ENCODE assay signal across 1 cellular context in genomic region chr3:149378420-149379388, GRCh38.
TF ChIP-seq lines count a peak whose summit lies in the region.

No MANE protein-coding gene starts in this region.

TF ChIP-seq in HepG2, 621 proteins besides CTCF, POLR2A, EP300 and RAD21 (continued from another document and continues in another):
- TF ChIP-seq CEBPZ (IDR thresholded peaks at IDR 0.05; ENCODE audit: low read length): no peak
- TF ChIP-seq ZKSCAN5 (CRISPR knock-in tag; IDR thresholded peaks at IDR 0.05): no peak
- TF ChIP-seq ZC3H13 (CRISPR knock-in tag; IDR thresholded peaks at IDR 0.05): 0 out of 2 replicates have a peak, but pooled peaks have one; percentile 33
- TF ChIP-seq THAP11 (CRISPR knock-in tag; IDR thresholded peaks at IDR 0.05): no peak
- TF ChIP-seq, protein P1, sequence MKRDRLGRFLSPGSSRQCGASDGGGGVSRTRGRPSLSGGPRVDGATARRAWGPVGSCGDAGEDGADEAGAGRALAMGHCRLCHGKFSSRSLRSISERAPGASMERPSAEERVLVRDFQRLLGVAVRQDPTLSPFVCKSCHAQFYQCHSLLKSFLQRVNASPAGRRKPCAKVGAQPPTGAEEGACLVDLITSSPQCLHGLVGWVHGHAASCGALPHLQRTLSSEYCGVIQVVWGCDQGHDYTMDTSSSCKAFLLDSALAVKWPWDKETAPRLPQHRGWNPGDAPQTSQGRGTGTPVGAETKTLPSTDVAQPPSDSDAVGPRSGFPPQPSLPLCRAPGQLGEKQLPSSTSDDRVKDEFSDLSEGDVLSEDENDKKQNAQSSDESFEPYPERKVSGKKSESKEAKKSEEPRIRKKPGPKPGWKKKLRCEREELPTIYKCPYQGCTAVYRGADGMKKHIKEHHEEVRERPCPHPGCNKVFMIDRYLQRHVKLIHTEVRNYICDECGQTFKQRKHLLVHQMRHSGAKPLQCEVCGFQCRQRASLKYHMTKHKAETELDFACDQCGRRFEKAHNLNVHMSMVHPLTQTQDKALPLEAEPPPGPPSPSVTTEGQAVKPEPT (CRISPR knock-in tag; IDR thresholded peaks at IDR 0.05; ENCODE audit: low read depth): no peak
- TF ChIP-seq ZBTB38 (CRISPR knock-in tag; IDR thresholded peaks at IDR 0.05): peak; percentile 86
- TF ChIP-seq HNRNPK (IDR thresholded peaks at IDR 0.05; ENCODE audit: low read depth, low read length, poor library complexity, severe bottlenecking): peak; percentile 84
- TF ChIP-seq, protein P2, sequence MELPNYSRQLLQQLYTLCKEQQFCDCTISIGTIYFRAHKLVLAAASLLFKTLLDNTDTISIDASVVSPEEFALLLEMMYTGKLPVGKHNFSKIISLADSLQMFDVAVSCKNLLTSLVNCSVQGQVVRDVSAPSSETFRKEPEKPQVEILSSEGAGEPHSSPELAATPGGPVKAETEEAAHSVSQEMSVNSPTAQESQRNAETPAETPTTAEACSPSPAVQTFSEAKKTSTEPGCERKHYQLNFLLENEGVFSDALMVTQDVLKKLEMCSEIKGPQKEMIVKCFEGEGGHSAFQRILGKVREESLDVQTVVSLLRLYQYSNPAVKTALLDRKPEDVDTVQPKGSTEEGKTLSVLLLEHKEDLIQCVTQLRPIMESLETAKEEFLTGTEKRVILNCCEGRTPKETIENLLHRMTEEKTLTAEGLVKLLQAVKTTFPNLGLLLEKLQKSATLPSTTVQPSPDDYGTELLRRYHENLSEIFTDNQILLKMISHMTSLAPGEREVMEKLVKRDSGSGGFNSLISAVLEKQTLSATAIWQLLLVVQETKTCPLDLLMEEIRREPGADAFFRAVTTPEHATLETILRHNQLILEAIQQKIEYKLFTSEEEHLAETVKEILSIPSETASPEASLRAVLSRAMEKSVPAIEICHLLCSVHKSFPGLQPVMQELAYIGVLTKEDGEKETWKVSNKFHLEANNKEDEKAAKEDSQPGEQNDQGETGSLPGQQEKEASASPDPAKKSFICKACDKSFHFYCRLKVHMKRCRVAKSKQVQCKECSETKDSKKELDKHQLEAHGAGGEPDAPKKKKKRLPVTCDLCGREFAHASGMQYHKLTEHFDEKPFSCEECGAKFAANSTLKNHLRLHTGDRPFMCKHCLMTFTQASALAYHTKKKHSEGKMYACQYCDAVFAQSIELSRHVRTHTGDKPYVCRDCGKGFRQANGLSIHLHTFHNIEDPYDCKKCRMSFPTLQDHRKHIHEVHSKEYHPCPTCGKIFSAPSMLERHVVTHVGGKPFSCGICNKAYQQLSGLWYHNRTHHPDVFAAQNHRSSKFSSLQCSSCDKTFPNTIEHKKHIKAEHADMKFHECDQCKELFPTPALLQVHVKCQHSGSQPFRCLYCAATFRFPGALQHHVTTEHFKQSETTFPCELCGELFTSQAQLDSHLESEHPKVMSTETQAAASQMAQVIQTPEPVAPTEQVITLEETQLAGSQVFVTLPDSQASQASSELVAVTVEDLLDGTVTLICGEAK (IDR thresholded peaks at IDR 0.05): no peak
- TF ChIP-seq, protein P2 (CRISPR knock-in tag; IDR thresholded peaks at IDR 0.05): no peak
- no peak for TF ChIP-seq ZNF10 (CRISPR knock-in tag; IDR thresholded peaks at IDR 0.05; ENCODE audit: borderline replicate concordance, low read depth)
- no peak for TF ChIP-seq ZNF280D (CRISPR knock-in tag; IDR thresholded peaks at IDR 0.05)
- TF ChIP-seq ZNF816 (CRISPR knock-in tag; IDR thresholded peaks at IDR 0.05; ENCODE audit: borderline replicate concordance): 0 out of 2 replicates have a peak, but pooled peaks have one; percentile 66
- no peak for TF ChIP-seq LCORL (IDR thresholded peaks at IDR 0.05)
- TF ChIP-seq LCORL (CRISPR knock-in tag; IDR thresholded peaks at IDR 0.05): peak; percentile 34; the same call in 1 of the 2 replicates
- no peak for TF ChIP-seq MXD3 (CRISPR knock-in tag; IDR thresholded peaks at IDR 0.05)
- no peak for TF ChIP-seq ZNF362 (CRISPR knock-in tag; IDR thresholded peaks at IDR 0.05; ENCODE audit: borderline replicate concordance)
- TF ChIP-seq PITX1 (CRISPR knock-in tag; IDR thresholded peaks at IDR 0.05): no peak
- TF ChIP-seq MXD4 (CRISPR knock-in tag; IDR thresholded peaks at IDR 0.05): no peak
- no peak for TF ChIP-seq ZBTB21 (CRISPR knock-in tag; IDR thresholded peaks at IDR 0.05)
- no peak for TF ChIP-seq ZNF260 (CRISPR knock-in tag; IDR thresholded peaks at IDR 0.05; ENCODE audit: borderline replicate concordance, low read depth)
- no peak for TF ChIP-seq ZUFSP (CRISPR knock-in tag; IDR thresholded peaks at IDR 0.05; ENCODE audit: borderline replicate concordance)
- TF ChIP-seq TEF (CRISPR knock-in tag; IDR thresholded peaks at IDR 0.05): no peak
- peak; percentile 75 for TF ChIP-seq HNRNPH1 (optimal IDR thresholded peaks at IDR 0.05; ENCODE audit: low read depth, low read length)
- TF ChIP-seq PCBP1 (IDR thresholded peaks at IDR 0.05; ENCODE audit: borderline replicate concordance, low read depth, low read length): no peak
- TF ChIP-seq PAWR (CRISPR knock-in tag; IDR thresholded peaks at IDR 0.05; ENCODE audit: borderline replicate concordance): no peak
- no peak for TF ChIP-seq ZBTB39 (CRISPR knock-in tag; IDR thresholded peaks at IDR 0.05)
- no peak for TF ChIP-seq ZNF44 (CRISPR knock-in tag; IDR thresholded peaks at IDR 0.05)
- TF ChIP-seq, protein P3, sequence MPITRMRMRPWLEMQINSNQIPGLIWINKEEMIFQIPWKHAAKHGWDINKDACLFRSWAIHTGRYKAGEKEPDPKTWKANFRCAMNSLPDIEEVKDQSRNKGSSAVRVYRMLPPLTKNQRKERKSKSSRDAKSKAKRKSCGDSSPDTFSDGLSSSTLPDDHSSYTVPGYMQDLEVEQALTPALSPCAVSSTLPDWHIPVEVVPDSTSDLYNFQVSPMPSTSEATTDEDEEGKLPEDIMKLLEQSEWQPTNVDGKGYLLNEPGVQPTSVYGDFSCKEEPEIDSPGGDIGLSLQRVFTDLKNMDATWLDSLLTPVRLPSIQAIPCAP (CRISPR knock-in tag; IDR thresholded peaks at IDR 0.05; ENCODE audit: low read depth): no peak
